In the genomic region with DNA sequence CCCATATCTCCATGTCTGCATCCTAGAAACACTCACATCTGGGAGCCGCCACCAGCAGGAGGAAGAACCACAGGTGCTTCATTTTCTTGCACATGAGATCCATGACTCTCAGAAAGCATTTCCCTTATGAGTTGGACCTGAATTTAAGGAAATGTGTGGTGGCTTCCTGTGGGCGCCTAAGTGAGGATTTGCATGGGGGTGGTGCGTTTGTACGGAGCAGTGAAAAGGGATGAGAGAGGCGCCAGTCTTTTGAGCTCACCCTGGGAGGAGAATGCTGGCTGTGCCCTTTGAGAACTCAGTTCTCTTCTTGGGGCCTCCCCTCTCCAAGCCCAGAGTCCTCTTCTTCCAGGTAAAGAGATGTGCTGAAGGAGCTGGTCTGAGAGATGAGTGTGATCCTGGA, we compare ENCODE assay signal across 15 cellular contexts.
"Had no signal": no experiment of that assay in that cellular context is flagged by ENCODE, and none has a peak within 500 bp of the region (broad histone marks: within the 10 kb centered on the region; RNA-seq: fewer than 3 reads in every experiment).

No MANE protein-coding gene starts in this region.

- ATAC-seq: gastroesophageal sphincter, sciatic nerve had no signal

- H3K4me3 ChIP-seq: esophagus muscularis mucosa, gastroesophageal sphincter, mucosa of descending colon, spleen had no signal

- H3K9me3 Mint-ChIP-seq: dendritic cell treated with granulocyte-macrophage colony-stimulating factor and Interleukin-4, amounts not matched to agents 40 ng/mL and 50 ng/mL, for 4 days; effector memory CD8-positive, alpha-beta T cell; natural killer cell had no signal

- H3K27ac ChIP-seq: epithelial cell of prostate, esophagus muscularis mucosa, gastroesophageal sphincter, spleen had no signal

- H3K9me3 ChIP-seq: esophagus muscularis mucosa, gastroesophageal sphincter, mucosa of descending colon had no signal

- H3K4me1 ChIP-seq: esophagus muscularis mucosa, gastroesophageal sphincter, spleen had no signal

- H3K36me3 ChIP-seq: esophagus muscularis mucosa, gastroesophageal sphincter, spleen had no signal

- DNase-seq: foreskin fibroblast; glutamatergic neuron; islet precursor cell; mammary epithelial cell; natural killer cell; stimulated activated naive CD4-positive, alpha-beta T cell treated with Interleukin-2 at 50 U/mL for 16 hours had no signal

- H3K4me3 Mint-ChIP-seq: dendritic cell treated with granulocyte-macrophage colony-stimulating factor and Interleukin-4, amounts not matched to agents 40 ng/mL and 50 ng/mL, for 4 days; effector memory CD8-positive, alpha-beta T cell; natural killer cell; neural crest cell had no signal

- H3K27ac Mint-ChIP-seq: dendritic cell treated with granulocyte-macrophage colony-stimulating factor and Interleukin-4, amounts not matched to agents 40 ng/mL and 50 ng/mL, for 4 days; effector memory CD8-positive, alpha-beta T cell; natural killer cell had no signal

- H3K36me3 Mint-ChIP-seq: natural killer cell had no signal

- H3K4me1 Mint-ChIP-seq: neural crest cell had no signal
